36 cellular contexts compared by ENCODE assay signal in genomic region chr20:63810730-63811490, GRCh38. TPM values are rescaled to one million over a fixed set of nuclear protein-coding genes. Genes with fewer than 3 reads are reported as not detected.
DNase-seq lines count a peak whose midpoint lies in the region; ATAC-seq, FAIRE-seq and TF ChIP-seq lines count a peak whose summit lies in the region.
"Had no signal": no experiment of that assay in that cellular context is flagged by ENCODE, and none has a peak within 500 bp of the region (broad histone marks: within the 10 kb centered on the region; RNA-seq: fewer than 3 reads in every experiment).

No MANE protein-coding gene starts in this region.

- no peaks in the 10 kb centered on the region for H3K23me2 ChIP-seq in H1 (ENCODE audit: low read depth, low read length)

- no peak overlapping the region for H3K27ac Mint-ChIP-seq in progenitor cell of endocrine pancreas
- H3K27ac Mint-ChIP-seq: natural killer cell treated with Interleukin-12 subunit alpha and Interleukin-12 subunit beta and Interleukin-15 and Interleukin-18, amount 100 ng/mL, for 72 hours; T-helper 17 cell had no signal

- no peak overlapping the region for H3K4me3 ChIP-seq in H1 (ENCODE audit: extremely low read depth in 1 of 4, insufficient read depth in 2 of 4, low read depth in 3 of 4, low read length in 4 of 4)
- no peak overlapping the region for H3K4me3 ChIP-seq in mesenchymal stem cell (ENCODE audit: insufficient read depth in 1 of 2, low read depth in 1 of 2, low read length in 2 of 2)
- H3K4me3 ChIP-seq: ascending aorta, esophagus muscularis mucosa, smooth muscle cell, suprapubic skin had no signal

- H4K8ac ChIP-seq in H1 (ENCODE audit: extremely low read depth, insufficient read depth, low read length) = peak overlapping the region; percentile 35; the same call in 1 of the 2 replicates
- no peak overlapping the region for H4K8ac ChIP-seq in mesenchymal stem cell (ENCODE audit: low read length)

- no peaks in the 10 kb centered on the region for H3K27me3 Mint-ChIP-seq in progenitor cell of endocrine pancreas
- H3K27me3 Mint-ChIP-seq: natural killer cell treated with Interleukin-12 subunit alpha and Interleukin-12 subunit beta and Interleukin-15 and Interleukin-18, amount 100 ng/mL, for 72 hours; T-helper 17 cell had no signal

- H3K14ac ChIP-seq in H1 (ENCODE audit: insufficient read length) (no peak overlapping the region), mesenchymal stem cell (ENCODE audit: low read length in 2 of 2) (no peak overlapping the region)

- no peaks in the 10 kb centered on the region; a peak in 1 of 4 replicates for H3K9me3 ChIP-seq in H1 (ENCODE audit: insufficient read depth in 2 of 2, low read depth in 1 of 2, low read length in 1 of 2)
- H3K9me3 ChIP-seq in mesenchymal stem cell (ENCODE audit: control insufficient read depth, low read length) = no peaks in the 10 kb centered on the region
- H3K9me3 ChIP-seq: ascending aorta, esophagus muscularis mucosa, suprapubic skin had no signal

- TF ChIP-seq RAD21 in H1 (IDR thresholded peaks at IDR 0.05 in 1 of 2, conservative IDR thresholded peaks at IDR 0.05 in 1 of 2; ENCODE audit: low read depth in 2 of 2, low read length in 2 of 2) = no peak

- H2BK20ac ChIP-seq in H1 (ENCODE audit: low read length) = no peak overlapping the region

- H3K4me1 ChIP-seq in H1 (replicated peaks in 1 of 4; ENCODE audit: control insufficient read depth in 3 of 4, insufficient read depth in 4 of 4, low read length in 3 of 4) = peaks cover 0 to 4% (median 1%) of the 10 kb centered on the region in 4 experiments; a peak in 4 of 7 replicates
- peaks cover 10% of the 10 kb centered on the region for H3K4me1 ChIP-seq in mesenchymal stem cell (ENCODE audit: control insufficient read depth, insufficient read depth, low read depth, low read length)
- H3K4me1 ChIP-seq: ascending aorta, suprapubic skin had no signal

- H2BK12ac ChIP-seq in H1 (ENCODE audit: low read depth, low read length) = no peak overlapping the region
- H2BK12ac ChIP-seq in mesenchymal stem cell (ENCODE audit: low read length in 2 of 2) = no peak overlapping the region

- TF ChIP-seq POLR2A in H1 (IDR thresholded peaks at IDR 0.05; ENCODE audit: control extremely low read depth in 1 of 2, low read depth in 2 of 2, low read length in 2 of 2) = no peak

- H3K79me1 ChIP-seq in H1 (ENCODE audit: low read depth, low read length) (peaks cover 24% of the 10 kb centered on the region), mesenchymal stem cell (replicated peaks; ENCODE audit: low read length, poor library complexity, severe bottlenecking) (peaks cover 50% of the 10 kb centered on the region)

- H3K9ac ChIP-seq in H1 (replicated peaks in 1 of 4; ENCODE audit: extremely low read depth in 1 of 4, low read depth in 3 of 4, low read length in 3 of 4) (no peak overlapping the region), mesenchymal stem cell (ENCODE audit: low read length) (no peak overlapping the region)

- H2BK120ac ChIP-seq in H1 (replicated peaks; ENCODE audit: low read depth, low read length) (no peak overlapping the region), mesenchymal stem cell (ENCODE audit: low read depth, low read length) (no peak overlapping the region)

- H3K18ac ChIP-seq in H1 (ENCODE audit: extremely low read depth, low read length) (no peak overlapping the region), mesenchymal stem cell (ENCODE audit: low read depth in 1 of 2, low read length in 2 of 2) (peak overlapping the region in 1 of 2 experiments; percentile 11)

- H3K27me3 ChIP-seq in H1 (replicated peaks in 1 of 4; ENCODE audit: control insufficient read depth in 3 of 4, extremely low read depth in 1 of 4, insufficient read depth in 3 of 4, low read length in 3 of 4) (no peaks in the 10 kb centered on the region), mesenchymal stem cell (ENCODE audit: control insufficient read depth in 1 of 2, insufficient read depth in 1 of 2, low read length in 2 of 2) (no peaks in the 10 kb centered on the region)
- H3K27me3 ChIP-seq: ascending aorta, esophagus muscularis mucosa, suprapubic skin had no signal

- no peak for TF ChIP-seq EP300 in H1 (IDR thresholded peaks at IDR 0.05; ENCODE audit: borderline replicate concordance in 1 of 2, low read depth in 2 of 2, low read length in 2 of 2)

- WGBS in H1 (ENCODE audit: extremely low coverage in 1 of 2, insufficient coverage in 1 of 2, insufficient read length in 1 of 2, insufficient replicate concordance in 2 of 2, low coverage in 1 of 2, low lambda C conversion rate in 2 of 2, missing lambda C conversion rate in 1 of 2), 2 experiments = 94% methylated on average over 23 of the region's 25 CpGs; no CpG with 5 or more reads in 1 of the 2 experiments
- 86% methylated on average over 25 of the region's 25 CpGs for whole genome bisulfite sequencing in mesenchymal stem cell

- 0 out of 2 replicates have a peak overlapping the region, but pooled peaks have one; percentile 16 for H2BK5ac ChIP-seq in H1 (ENCODE audit: low read depth, low read length)
- no peak overlapping the region for H2BK5ac ChIP-seq in mesenchymal stem cell (ENCODE audit: low read depth, low read length, poor library complexity, severe bottlenecking)

- H3K36me3 Mint-ChIP-seq in progenitor cell of endocrine pancreas (ENCODE audit: insufficient read depth) = no peaks in the 10 kb centered on the region
- H3K36me3 Mint-ChIP-seq: CD4-positive, alpha-beta memory T cell; natural killer cell treated with Interleukin-12 subunit alpha and Interleukin-12 subunit beta and Interleukin-15 and Interleukin-18, amount 100 ng/mL, for 72 hours had no signal

- H3K9me3 Mint-ChIP-seq in progenitor cell of endocrine pancreas (ENCODE audit: low read depth) = no peaks in the 10 kb centered on the region
- H3K9me3 Mint-ChIP-seq: CD4-positive, alpha-beta memory T cell; natural killer cell treated with Interleukin-12 subunit alpha and Interleukin-12 subunit beta and Interleukin-15 and Interleukin-18, amount 100 ng/mL, for 72 hours had no signal

- H3K4ac ChIP-seq in H1 (replicated peaks; ENCODE audit: insufficient read length, low read depth, low read length) (no peak overlapping the region), mesenchymal stem cell (ENCODE audit: low read depth in 1 of 2, low read length in 2 of 2) (no peak overlapping the region)

- peaks cover 0 to 27% of the 10 kb centered on the region in 2 experiments; a peak in 3 of 4 replicates for H3K79me2 ChIP-seq in H1 (ENCODE audit: control insufficient read depth in 1 of 2, insufficient read depth in 2 of 2, low read length in 2 of 2)

- H3K27ac ChIP-seq in H1 (ENCODE audit: low read depth, low read length) (no peak overlapping the region), mesenchymal stem cell (ENCODE audit: low read length, poor library complexity, severe bottlenecking) (no peak overlapping the region)
- H3K27ac ChIP-seq: ascending aorta, esophagus muscularis mucosa, suprapubic skin had no signal

- no peak overlapping the region for H3K4me3 Mint-ChIP-seq in progenitor cell of endocrine pancreas (ENCODE audit: low read depth)
- H3K4me3 Mint-ChIP-seq: CD4-positive, alpha-beta memory T cell; natural killer cell treated with Interleukin-12 subunit alpha and Interleukin-12 subunit beta and Interleukin-15 and Interleukin-18, amount 100 ng/mL, for 72 hours; T-helper 17 cell had no signal

- POLR2A ChIA-PET in H1 (lab: Charles Lee; ENCODE audit: partially characterized antibody) = interaction anchor here (0.6 to 1.4 kb wide), 5 partner anchors 11 to 103 kb away, joined by 3 to 5 read pairs (median 3); partner anchors contain the start of genes ARFRP1 and ZGPAT

- H2AK5ac ChIP-seq in H1 (ENCODE audit: low read depth, low read length) (peak overlapping the region; percentile 24; the same call in 1 of the 2 replicates), mesenchymal stem cell (ENCODE audit: low read length, severe bottlenecking) (no peak overlapping the region)

- H3K23ac ChIP-seq in H1 (ENCODE audit: insufficient read length) (no peak overlapping the region), mesenchymal stem cell (ENCODE audit: low read length in 2 of 2) (no peak overlapping the region)

- peaks cover 4% of the 10 kb centered on the region for H3K4me1 Mint-ChIP-seq in progenitor cell of endocrine pancreas (ENCODE audit: low read depth)
- H3K4me1 Mint-ChIP-seq: CD4-positive, alpha-beta memory T cell; T-helper 17 cell had no signal

- CTCF ChIA-PET in H1 (lab: Charles Lee; ENCODE audit: partially characterized antibody) = interaction anchor here (1.0 to 3.7 kb wide), 8 partner anchors 8 to 273 kb away, joined by 3 to 20 read pairs (median 3); partner anchors contain the start of gene PTK6

- intact Hi-C loops in Right ventricle myocardium inferior (cut with DNase I) (no loop called here), cardiac septum (cut with DNase I) (no loop called here)

- H3K36me3 ChIP-seq in H1 (ENCODE audit: control insufficient read depth in 2 of 4, insufficient read depth in 4 of 4, low read length in 3 of 4) (no peaks in the 10 kb centered on the region), mesenchymal stem cell (ENCODE audit: control insufficient read depth in 1 of 2, insufficient read depth in 2 of 2, low read depth in 1 of 2, low read length in 2 of 2) (peaks cover 0 to 24% of the 10 kb centered on the region in 2 experiments)
- H3K36me3 ChIP-seq: ascending aorta, suprapubic skin had no signal

- H2BK15ac ChIP-seq in H1 (ENCODE audit: low read length) (no peak overlapping the region), mesenchymal stem cell (ENCODE audit: low read depth, poor library complexity, severe bottlenecking) (peak overlapping the region; percentile 2)

- no peak overlapping the region for H4K5ac ChIP-seq in H1 (ENCODE audit: insufficient read length, low read depth, low read length)

- FAIRE-seq in H1 (lab: Jason Lieb, UNC) = no peak
- FAIRE-seq: GM12892, TTC549 had no signal

- DNase-seq in Right ventricle myocardium inferior (ENCODE audit: missing footprints) (no peak), cardiac septum (ENCODE audit: low spot score) (no peak), H1 (ENCODE audit: low read depth in 1 of 2, low spot score in 2 of 2) (no peak), mesenchymal stem cell (no peak), NCI-H1092 (lab: John Stamatoyannopoulos, UW) (no peak), NCI-H1694 (lab: John Stamatoyannopoulos, UW) (no peak), GM10266 (ENCODE audit: extremely low spot score) (no peak), progenitor cell of endocrine pancreas (ENCODE audit: low spot score, unreplicated experiment) (no peak)
- DNase-seq: activated T-cell treated with anti-CD3 and anti-CD28 coated beads, Interleukin-2, amount 50 U/mL, for 48 hours; CD4-positive, alpha-beta memory T cell; EL; foreskin melanocyte; hippocampal formation; Karpas-422; NCI-H1436 treated with DMSO at 0.1 percent for 48 hours; NCI-H2107; NK-92 treated with Interleukin-12 subunit alpha and Interleukin-12 subunit beta, amount 100 ng/mL, for 24 hours; retina; SHP77; stimulated activated CD4-positive, alpha-beta T cell treated with anti-CD3 and anti-CD28 coated beads, Interleukin-1b, Interleukin-23, amount 100 ng/mL, for 48 hours; stimulated activated naive CD4-positive, alpha-beta T cell treated with Interleukin-2 at 50 U/mL for 16 hours; T-helper 17 cell had no signal

- H3K4me2 ChIP-seq in H1 (ENCODE audit: insufficient read depth in 1 of 2, low read depth in 2 of 2, low read length in 2 of 2) (no peak overlapping the region), mesenchymal stem cell (ENCODE audit: low read length, poor library complexity, severe bottlenecking) (no peak overlapping the region)
- H3K4me2 ChIP-seq: smooth muscle cell had no signal

- ATAC-seq in Right ventricle myocardium inferior = peak; percentile 42
- ATAC-seq: HCT116, T-helper 17 cell had no signal

- no peak overlapping the region for H3K56ac ChIP-seq in H1 (replicated peaks; ENCODE audit: insufficient read length, low read depth, low read length)

- H4K20me1 ChIP-seq in H1 (replicated peaks in 1 of 2; ENCODE audit: control insufficient read depth in 1 of 2, insufficient read depth in 2 of 2, low read length in 2 of 2) = peaks cover 0 to 15% of the 10 kb centered on the region in 2 experiments

- H4K91ac ChIP-seq in H1 (replicated peaks; ENCODE audit: insufficient read length, low read length) (no peak overlapping the region), mesenchymal stem cell (ENCODE audit: low read length) (no peak overlapping the region)

- H2AFZ ChIP-seq in H1 (ENCODE audit: low read length) (no peak overlapping the region), mesenchymal stem cell (ENCODE audit: low read depth, low read length) (no peak overlapping the region)

- no peak for TF ChIP-seq CTCF in H1 (IDR thresholded peaks at IDR 0.05; ENCODE audit: control extremely low read depth in 1 of 3, insufficient read depth in 1 of 3, low read depth in 1 of 3, low read length in 3 of 3)
- TF ChIP-seq CTCF in GM10266 (IDR thresholded peaks at IDR 0.05; ENCODE audit: control insufficient read depth, insufficient read depth, low read depth, missing control alignments) = no peak
- no peak for TF ChIP-seq CTCF in progenitor cell of endocrine pancreas (IDR thresholded peaks at IDR 0.05; ENCODE audit: unreplicated experiment)

RNA-seq across cellular contexts. Expression of gene ZBTB46, which starts 20.2 kb away (rescaled TPM):
- total RNA-seq in Right ventricle myocardium inferior = 13.8 TPM
- 17.4 TPM for total RNA-seq in cardiac septum
- 21.1 and 22.4 TPM in 2 replicates for total RNA-seq in H1 (2021; fragmentation: NEBNext Ultra II Directional; extraction: Animal tissue kit (Norgen Biotek cat#: 25700))
- 6.4 and 10.7 TPM in 2 replicates for polyA plus RNA-seq in H1 (2011; rRNA removed)
- 8.6 TPM for polyA plus RNA-seq in H1 (2011; cell fraction: cytosol; rRNA removed)
- polyA plus RNA-seq in H1 (2011; cell fraction: nucleus; rRNA removed) = 14.3 TPM
- polyA plus RNA-seq in H1 (2012, experiment 1 of 2) = 8.5 to 11.4 TPM (median 10.9 TPM) in 4 replicates
- polyA plus RNA-seq in H1 (2012, experiment 2 of 2) = 11.3 TPM
- 7.1 TPM for polyA plus RNA-seq in H1 (2013, experiment 1 of 2)
- 7.8 TPM for polyA plus RNA-seq in H1 (2013, experiment 2 of 2)
- polyA minus RNA-seq in H1 (2011; rRNA and poly(A)+ RNA removed) = 32.8 and 34.9 TPM in 2 replicates
- 22.2 TPM for polyA minus RNA-seq in H1 (2011; cell fraction: cytosol; rRNA and poly(A)+ RNA removed)
- polyA minus RNA-seq in H1 (2011; cell fraction: nucleus; rRNA and poly(A)+ RNA removed) = 18.9 TPM
- polyA plus RNA-seq in mesenchymal stem cell (2013, experiment 1 of 2) = 3.8 TPM
- 3.9 TPM for polyA plus RNA-seq in mesenchymal stem cell (2013, experiment 2 of 2)
- 31.2 and 32.2 TPM in 2 replicates for total RNA-seq in progenitor cell of endocrine pancreas

RNA-seq across cellular contexts. Expression of gene ABHD16B, which starts 50.4 kb away (rescaled TPM):
- total RNA-seq in Right ventricle myocardium inferior = not detected
- not detected for total RNA-seq in cardiac septum
- not detected in 2 replicates for total RNA-seq in H1 (2021; fragmentation: NEBNext Ultra II Directional; extraction: Animal tissue kit (Norgen Biotek cat#: 25700))
- polyA plus RNA-seq in H1 (2011; rRNA removed) = 0.05 TPM in 1 of 2 replicates, not detected in the other
- not detected for polyA plus RNA-seq in H1 (2011; cell fraction: cytosol; rRNA removed)
- not detected for polyA plus RNA-seq in H1 (2011; cell fraction: nucleus; rRNA removed)
- not detected in 4 replicates for polyA plus RNA-seq in H1 (2012, experiment 1 of 2)
- polyA plus RNA-seq in H1 (2012, experiment 2 of 2) = not detected
- not detected for polyA plus RNA-seq in H1 (2013, experiment 1 of 2)
- not detected for polyA plus RNA-seq in H1 (2013, experiment 2 of 2)
- polyA minus RNA-seq in H1 (2011; rRNA and poly(A)+ RNA removed) = not detected in 2 replicates
- polyA minus RNA-seq in H1 (2011; cell fraction: cytosol; rRNA and poly(A)+ RNA removed) = not detected
- polyA minus RNA-seq in H1 (2011; cell fraction: nucleus; rRNA and poly(A)+ RNA removed) = not detected
- not detected for polyA plus RNA-seq in mesenchymal stem cell (2013, experiment 1 of 2)
- not detected for polyA plus RNA-seq in mesenchymal stem cell (2013, experiment 2 of 2)
- total RNA-seq in progenitor cell of endocrine pancreas = not detected in 2 replicates
- total RNA-seq: A172; ascending aorta; CD4-positive, alpha-beta memory T cell; esophagus muscularis mucosa; lung microvascular endothelial cell; mucosa of gallbladder; natural killer cell treated with Interleukin-12 subunit alpha and Interleukin-12 subunit beta and Interleukin-15 and Interleukin-18, amount 100 ng/mL, for 72 hours; NCI-H460; osteocyte; smooth muscle cell; suprapubic skin; T-helper 17 cell; ureter had no signal
- polyA plus RNA-seq: CD4-positive, alpha-beta memory T cell had no signal

RNA-seq across cellular contexts. Expression of gene TPD52L2, which starts 54.2 kb away (rescaled TPM):
- total RNA-seq in Right ventricle myocardium inferior (78.0 TPM), cardiac septum (72.0 TPM), progenitor cell of endocrine pancreas (85.0 and 88.1 TPM in 2 replicates)
- 77.1 and 78.1 TPM in 2 replicates for total RNA-seq in H1 (2021; fragmentation: NEBNext Ultra II Directional; extraction: Animal tissue kit (Norgen Biotek cat#: 25700))
- polyA plus RNA-seq in H1 (2011; rRNA removed) = 80.2 and 96.5 TPM in 2 replicates
- 101 TPM for polyA plus RNA-seq in H1 (2011; cell fraction: cytosol; rRNA removed)
- polyA plus RNA-seq in H1 (2011; cell fraction: nucleus; rRNA removed) = 124 TPM
- 61.9 to 82.8 TPM (median 77.6 TPM) in 4 replicates for polyA plus RNA-seq in H1 (2012, experiment 1 of 2)
- 87.8 TPM for polyA plus RNA-seq in H1 (2012, experiment 2 of 2)
- 57.0 TPM for polyA plus RNA-seq in H1 (2013, experiment 1 of 2)
- polyA plus RNA-seq in H1 (2013, experiment 2 of 2) = 55.6 TPM
- 52.5 and 67.0 TPM in 2 replicates for polyA minus RNA-seq in H1 (2011; rRNA and poly(A)+ RNA removed)
- 78.2 TPM for polyA minus RNA-seq in H1 (2011; cell fraction: cytosol; rRNA and poly(A)+ RNA removed)
- 31.7 TPM for polyA minus RNA-seq in H1 (2011; cell fraction: nucleus; rRNA and poly(A)+ RNA removed)
- polyA plus RNA-seq in mesenchymal stem cell (2013, experiment 1 of 2) = 124 TPM
- polyA plus RNA-seq in mesenchymal stem cell (2013, experiment 2 of 2) = 125 TPM
